ENCODE assay signal across 8 cellular contexts in genomic region chr16:69311533-69312388, GRCh38. TPM values are rescaled to one million over a fixed set of nuclear protein-coding genes. Genes with fewer than 3 reads are reported as not detected.
A peak's percentile ranks its signal among the peaks of the same experiment; 100 is the strongest.
DNase-seq lines count a peak whose midpoint lies in the region; TF ChIP-seq lines count a peak whose summit lies in the region.

No MANE protein-coding gene starts in this region.

- no peak overlapping the region; the same call in 1 of the 2 replicates for H2AFZ ChIP-seq in Karpas-422 (ENCODE audit: low read length)
- peak overlapping the region; percentile 93 for H2AFZ ChIP-seq in neuron (ENCODE audit: low read depth, low read length)

- TF ChIP-seq CTCF in fibroblast of pulmonary artery (IDR thresholded peaks at IDR 0.05; ENCODE audit: low read length, missing control alignments) = no peak

- H4K20me1 ChIP-seq in Karpas-422 (ENCODE audit: insufficient read depth, low read depth, low read length) = peaks cover 17% of the 10 kb centered on the region

- H3K27ac ChIP-seq in Karpas-422 (ENCODE audit: low read length) = peak overlapping the region; percentile 60; the same call in 1 of the 2 replicates

- H3K9me2 ChIP-seq in Karpas-422 (replicated peaks; ENCODE audit: insufficient read depth, low read length) = no peaks in the 10 kb centered on the region

- H3K79me2 ChIP-seq in Karpas-422 (ENCODE audit: low read length) = peaks cover 38% of the 10 kb centered on the region

- H3K27me3 ChIP-seq in HAP-1 (ENCODE audit: low read depth) (no peaks in the 10 kb centered on the region), Karpas-422 (ENCODE audit: low read length) (no peaks in the 10 kb centered on the region), neuron (ENCODE audit: insufficient read depth, low read length) (no peaks in the 10 kb centered on the region)

- H3K4me3 ChIP-seq in HAP-1 (peak overlapping the region; percentile 83), Karpas-422 (ENCODE audit: low read length) (peak overlapping the region; percentile 84), fibroblast of pulmonary artery (replicated peaks; ENCODE audit: low read depth, low read length) (peak overlapping the region; percentile 85), neuron (ENCODE audit: low read length) (peak overlapping the region; percentile 93)

- peak overlapping the region; percentile 87 for H3K4me2 ChIP-seq in Karpas-422 (ENCODE audit: low read depth, low read length, poor library complexity, severe bottlenecking)

- in situ Hi-C loops in HAP-1 (cut with MboI; ENCODE audit: low sequenced_read_pairs) = no loop called here

- H3K9ac ChIP-seq in Karpas-422 (ENCODE audit: low read length) = peak overlapping the region; percentile 98

- peaks cover 3% of the 10 kb centered on the region for H3K4me1 ChIP-seq in HAP-1
- peaks cover 7% of the 10 kb centered on the region for H3K4me1 ChIP-seq in Karpas-422 (ENCODE audit: low read length)
- H3K4me1 ChIP-seq in neuron (ENCODE audit: insufficient read depth, low read length) = peaks cover 6% of the 10 kb centered on the region

- peaks cover 37% of the 10 kb centered on the region for H3K36me3 ChIP-seq in HAP-1 (replicated peaks)
- H3K36me3 ChIP-seq in Karpas-422 (ENCODE audit: insufficient read depth, low read length) = peaks cover 14% of the 10 kb centered on the region
- peaks cover 34% of the 10 kb centered on the region for H3K36me3 ChIP-seq in neuron (ENCODE audit: insufficient read depth, low read length)

- no peaks in the 10 kb centered on the region for H3K9me3 ChIP-seq in HAP-1
- H3K9me3 ChIP-seq in Karpas-422 (ENCODE audit: low read length) = no peaks in the 10 kb centered on the region
- no peaks in the 10 kb centered on the region for H3K9me3 ChIP-seq in neuron (ENCODE audit: low read length)

- DNase-seq in NCI-H2171 treated with DMSO at 0.1 percent for 48 hours (lab: John Stamatoyannopoulos, UW) (peak; percentile 17), NCI-H2171 (lab: John Stamatoyannopoulos, UW) (no peak), HAP-1 (ENCODE audit: low spot score in 2 of 2) (peak in 1 of 2 experiments; percentile 63), Karpas-422 (peak; percentile 80), activated T-cell treated with anti-CD3 and anti-CD28 coated beads for 4 hours (peak; percentile 17), fibroblast of pulmonary artery (ENCODE audit: low read depth) (peak; percentile 13), occipital lobe (lab: John Stamatoyannopoulos, UW) (no peak)

RNA-seq across cellular contexts. Expression of gene VPS4A, which starts 0.6 kb away (rescaled TPM):
- total RNA-seq in Karpas-422 (2014; rRNA removed; shearing (Covaris generic); ENCODE audit: low replicate concordance) = 18.3 and 32.2 TPM in 2 replicates
- total RNA-seq in occipital lobe = 34.6 TPM

RNA-seq across cellular contexts. Expression of gene PDF, which starts 18.6 kb away (rescaled TPM):
- total RNA-seq in Karpas-422 (2014; rRNA removed; shearing (Covaris generic); ENCODE audit: low replicate concordance) = 13.5 and 53.9 TPM in 2 replicates
- 9.5 TPM for total RNA-seq in occipital lobe

RNA-seq across cellular contexts. Expression of gene COG8, which starts 27.6 kb away (rescaled TPM):
- 43.6 and 49.2 TPM in 2 replicates for total RNA-seq in Karpas-422 (2014; rRNA removed; shearing (Covaris generic); ENCODE audit: low replicate concordance)
- total RNA-seq in occipital lobe = 51.6 TPM

RNA-seq across cellular contexts. Expression of gene NIP7, which starts 27.8 kb away (rescaled TPM):
- total RNA-seq in Karpas-422 (2014; rRNA removed; shearing (Covaris generic); ENCODE audit: low replicate concordance) = 21.8 and 24.4 TPM in 2 replicates
- 14.2 TPM for total RNA-seq in occipital lobe

RNA-seq across cellular contexts. Expression of gene TMED6, which starts 39.8 kb away (rescaled TPM):
- total RNA-seq in Karpas-422 (2014; rRNA removed; shearing (Covaris generic); ENCODE audit: low replicate concordance) = 1.8 TPM in 1 of 2 replicates, not detected in the other
- not detected for total RNA-seq in occipital lobe

Comparison
In these comparisons a context has a peak if more than half of its experiments do, and no peak if none do; other contexts are left out.
1. DNase-seq: peak in NCI-H2171 treated with DMSO at 0.1 percent for 48 hours (single experiment), Karpas-422 (single experiment), activated T-cell treated with anti-CD3 and anti-CD28 coated beads for 4 hours (single experiment) and fibroblast of pulmonary artery (single experiment); none in NCI-H2171 (single experiment) and occipital lobe (single experiment).
2. Peak in every context shown above with its lines, with median percentiles within 50 percentile points of each other: H3K4me3 ChIP-seq.